In the genomic region with DNA sequence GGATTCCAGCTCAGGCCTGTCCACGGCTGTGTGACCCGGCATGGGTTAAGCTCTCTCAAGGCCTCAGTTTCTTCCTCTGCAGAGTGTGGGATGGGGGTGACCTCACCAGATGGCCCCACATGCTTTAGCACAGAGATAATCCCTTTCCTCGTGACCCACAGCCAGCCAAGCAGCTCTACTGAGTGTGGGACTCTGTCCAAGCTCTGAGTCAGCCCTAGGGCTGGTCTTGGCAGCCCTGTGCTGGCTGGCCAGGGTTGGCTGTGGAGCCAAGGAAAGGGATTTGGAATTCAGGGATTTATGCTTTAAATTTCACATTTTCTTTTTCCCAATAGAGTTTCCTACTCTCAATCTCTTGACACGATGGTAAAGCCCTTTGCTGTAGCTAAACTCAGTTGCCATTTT, we compare ENCODE assay signal across 8 cellular contexts. TPM values are rescaled to one million over a fixed set of nuclear protein-coding genes. Genes with fewer than 3 reads are reported as not detected.
A peak's percentile ranks its signal among the peaks of the same experiment; 100 is the strongest.
DNase-seq lines count a peak whose midpoint lies in the region; ATAC-seq and TF ChIP-seq lines count a peak whose summit lies in the region.

No MANE protein-coding gene starts in this region.

- peaks cover 28% of the 10 kb centered on the region for H3F3A ChIP-seq in GM23248 (ENCODE audit: insufficient read depth)

- in situ Hi-C loops in GM23248 (cut with MboI): no loop called here

- H3K4me2 ChIP-seq in GM23248 (ENCODE audit: unreplicated experiment): peak overlapping the region; percentile 73

- H4K20me1 ChIP-seq in GM23248 (ENCODE audit: insufficient read depth): no peaks in the 10 kb centered on the region

- H3K4me1 ChIP-seq in GM23248 (ENCODE audit: insufficient read depth) (peaks cover 26% of the 10 kb centered on the region), heart right ventricle (peaks cover 15 to 40% (median 34%) of the 10 kb centered on the region in 9 donors)
- peaks cover 8% of the 10 kb centered on the region for H3K4me1 ChIP-seq in CD4-positive, alpha-beta memory T cell (ENCODE audit: insufficient read depth, low read length)

- H3K9ac ChIP-seq in GM23248: peak overlapping the region; percentile 65

- POLR2A ChIA-PET in CD4-positive, alpha-beta memory T cell (lab: Charles Lee; ENCODE audit: partially characterized antibody): interaction anchor here (1.3 to 1.9 kb wide), 2 partner anchors 9 to 11 kb away, joined by 3 to 5 read pairs; no protein-coding TSS in a partner anchor

- H3K9me3 ChIP-seq in GM23248 (ENCODE audit: low read depth): no peaks in the 10 kb centered on the region
- no peaks in the 10 kb centered on the region for H3K9me3 ChIP-seq in heart right ventricle
- no peaks in the 10 kb centered on the region for H3K9me3 ChIP-seq in CD4-positive, alpha-beta memory T cell (ENCODE audit: control insufficient read depth in 1 of 2, low read length in 2 of 2)

- WGBS in GM23248 (ENCODE audit: low coverage in 1 of 2, low lambda C conversion rate in 2 of 2, missing lambda C conversion rate in 2 of 2), 2 experiments: 2% methylated on average over 4 of the region's 4 CpGs
- 15 to 25% methylated on average over 4 of the region's 4 CpGs for WGBS in heart right ventricle, 2 donors

- no peak overlapping the region for H3K4me3 Mint-ChIP-seq in CD4-positive, alpha-beta memory T cell

- H3K36me3 ChIP-seq in GM23248 (ENCODE audit: low read depth) (no peaks in the 10 kb centered on the region), heart right ventricle (no peaks in the 10 kb centered on the region)
- H3K36me3 ChIP-seq in CD4-positive, alpha-beta memory T cell (ENCODE audit: insufficient read depth, low read length): no peaks in the 10 kb centered on the region

- no peaks in the 10 kb centered on the region for H3K27me3 Mint-ChIP-seq in CD4-positive, alpha-beta memory T cell

- CTCF ChIA-PET in CD4-positive, alpha-beta memory T cell (lab: Charles Lee; ENCODE audit: partially characterized antibody): no interaction called here

- H3K4me3 ChIP-seq in GM23248 (peak overlapping the region; percentile 45; the same call in 1 of the 2 replicates), heart right ventricle (peak overlapping the region in 1 of 10 donors; percentile 2)
- H3K4me3 ChIP-seq in CD4-positive, alpha-beta memory T cell (ENCODE audit: low read length in 2 of 2): no peak overlapping the region

- TF ChIP-seq CTCF in heart right ventricle (IDR thresholded peaks at IDR 0.05): no peak

- peak overlapping the region; percentile 82 for H3K27ac ChIP-seq in GM23248
- H3K27ac ChIP-seq in heart right ventricle: peak overlapping the region; percentile 28 to 92 (median 84)
- no peak overlapping the region for H3K27ac ChIP-seq in CD4-positive, alpha-beta memory T cell (ENCODE audit: low read depth, low read length)

- peak overlapping the region; percentile 78 for H2AFZ ChIP-seq in GM23248

- no peak overlapping the region for H3K27ac Mint-ChIP-seq in CD4-positive, alpha-beta memory T cell

- no peaks in the 10 kb centered on the region for H3K27me3 ChIP-seq in GM23248 (replicated peaks; ENCODE audit: insufficient read depth)
- H3K27me3 ChIP-seq in heart right ventricle: no peaks in the 10 kb centered on the region
- H3K27me3 ChIP-seq in CD4-positive, alpha-beta memory T cell (ENCODE audit: insufficient read depth, low read length): no peaks in the 10 kb centered on the region

- peaks cover 0 to 3% of the 10 kb centered on the region in 2 donors for H3K36me3 Mint-ChIP-seq in CD4-positive, alpha-beta memory T cell

- peak; percentile 97 for DNase-seq in GM23248
- DNase-seq in amniotic epithelial cell (ENCODE audit: low read depth): peak; percentile 99
- DNase-seq in heart right ventricle: peak; percentile 76 to 90
- DNase-seq in renal cortical epithelial cell (ENCODE audit: low read depth): peak; percentile 94
- DNase-seq in SIG-M5 (lab: John Stamatoyannopoulos, UW): no peak
- DNase-seq in NCI-H2227 (lab: John Stamatoyannopoulos, UW; ENCODE audit: unreplicated experiment): no peak
- DNase-seq in CD4-positive, alpha-beta memory T cell: no peak

- peaks cover 2 to 6% (median 3%) of the 10 kb centered on the region in 4 donors for H3K4me1 Mint-ChIP-seq in CD4-positive, alpha-beta memory T cell

- intact Hi-C loops in heart right ventricle (cut with DNase I): loop anchor here in 1 of 10 donors (2.0 kb wide), 1 partner anchor 19 kb away; the partner anchor contains the start of gene SPON2
- intact Hi-C loops in CD4-positive, alpha-beta memory T cell (cut with micrococcal nuclease): no loop called here

- H3K9me2 ChIP-seq in GM23248 (ENCODE audit: insufficient read depth): no peaks in the 10 kb centered on the region

- H3K79me2 ChIP-seq in GM23248 (ENCODE audit: insufficient read depth): no peaks in the 10 kb centered on the region

- ATAC-seq in heart right ventricle: peak; percentile 93 to 97 (median 96)
- ATAC-seq in HG03565 (IDR thresholded peaks at IDR 0.05; ENCODE audit: unreplicated experiment): no peak

- no peaks in the 10 kb centered on the region for H3K9me3 Mint-ChIP-seq in CD4-positive, alpha-beta memory T cell

RNA-seq across cellular contexts. Expression of gene SPON2, which starts 19.7 kb away (rescaled TPM):
- total RNA-seq in GM23248 (2014; rRNA removed; shearing (Covaris generic)): 3.4 and 6.2 TPM in 2 replicates
- polyA plus RNA-seq in GM23248 (2016; fragmentation: Nextera tagmentation; extraction: Ambion mirVana): 5.3 and 5.7 TPM in 2 replicates
- total RNA-seq in heart right ventricle: 10 to 100 TPM in 7 of 10 donors, 1 to 10 TPM in 3; 5.3 to 25.5 (median 11.6) TPM
- polyA plus RNA-seq in heart right ventricle: 10 to 100 TPM; 14.5 to 40.5 TPM
- 6.6 and 141 TPM in 2 replicates for total RNA-seq in renal cortical epithelial cell
- 1 to 10 TPM; 7.2 TPM for total RNA-seq in CD4-positive, alpha-beta memory T cell
- 1 to 10 TPM; 5.4 to 8.4 TPM for polyA plus RNA-seq in CD4-positive, alpha-beta memory T cell

RNA-seq across cellular contexts. Expression of gene CTBP1, which starts 56.8 kb away (rescaled TPM):
- 160 and 270 TPM in 2 replicates for total RNA-seq in GM23248 (2014; rRNA removed; shearing (Covaris generic))
- 40.1 and 44.6 TPM in 2 replicates for polyA plus RNA-seq in GM23248 (2016; fragmentation: Nextera tagmentation; extraction: Ambion mirVana)
- total RNA-seq in heart right ventricle: 100 to 1,000 TPM; 115 to 132 (median 122) TPM
- polyA plus RNA-seq in heart right ventricle: 100 to 1,000 TPM in 1 of 2 donors, 10 to 100 TPM in 1; 98.6 to 105 TPM
- total RNA-seq in renal cortical epithelial cell: 277 and 362 TPM in 2 replicates
- total RNA-seq in CD4-positive, alpha-beta memory T cell: 100 to 1,000 TPM; 186 to 195 TPM
- polyA plus RNA-seq in CD4-positive, alpha-beta memory T cell: 10 to 100 TPM; 39.3 to 79.0 TPM

Comparison
In these comparisons a context has a peak if more than half of its experiments do, and no peak if none do; other contexts are left out.
1. DNase-seq: peak in GM23248 (single experiment), amniotic epithelial cell (single experiment), heart right ventricle (2 of 2) and renal cortical epithelial cell (single experiment); none in SIG-M5 (single experiment), NCI-H2227 (single experiment) and CD4-positive, alpha-beta memory T cell (0 of 5).